ENCODE assay signal across 10 cellular contexts in genomic region chr1:83857108-83857507, GRCh38.
DNase-seq lines count a peak whose midpoint lies in the region; ATAC-seq, FAIRE-seq and TF ChIP-seq lines count a peak whose summit lies in the region.
"Had no signal": no experiment of that assay in that cellular context is flagged by ENCODE, and none has a peak within 500 bp of the region (broad histone marks: within the 10 kb centered on the region; RNA-seq: fewer than 3 reads in every experiment).

No MANE protein-coding gene starts in this region.

- H3K4me2 ChIP-seq in K562 (ENCODE audit: insufficient read depth, low read length) = no peak overlapping the region
- no peak overlapping the region for H3K4me2 ChIP-seq in neural cell (ENCODE audit: low read length)

- TF ChIP-seq CTCF in K562 (IDR thresholded peaks at IDR 0.05 in 2 of 3, conservative IDR thresholded peaks at IDR 0.05 in 1 of 3; ENCODE audit: insufficient read depth in 2 of 3, low read depth in 1 of 3, low read length in 3 of 3) = no peak
- TF ChIP-seq CTCF in neural cell (IDR thresholded peaks at IDR 0.05; ENCODE audit: poor library complexity, severe bottlenecking) = peak; percentile 84

- no peaks in the 10 kb centered on the region for H3K79me2 ChIP-seq in K562 (ENCODE audit: control insufficient read depth, insufficient read depth, low read length)
- no peaks in the 10 kb centered on the region for H3K79me2 ChIP-seq in neural cell (replicated peaks; ENCODE audit: insufficient read depth, low read length)

- H3K9me1 ChIP-seq in K562 (ENCODE audit: control insufficient read depth, insufficient read depth, low read length) = no peaks in the 10 kb centered on the region

- no peak overlapping the region for H3K4me3 ChIP-seq in K562
- H3K4me3 ChIP-seq in neural cell (ENCODE audit: low read length) = no peak overlapping the region
- H3K4me3 ChIP-seq: HAP-1 had no signal

- H3K9me3 ChIP-seq in K562 (replicated peaks; ENCODE audit: control insufficient read depth, insufficient read depth, low read depth, low read length) (no peaks in the 10 kb centered on the region), neural cell (ENCODE audit: low read length) (no peaks in the 10 kb centered on the region)
- H3K9me3 ChIP-seq: HAP-1 had no signal

- FAIRE-seq in K562 (lab: Jason Lieb, UNC) = no peak

- H3K27ac ChIP-seq in K562 (ENCODE audit: extremely low read depth, low read depth, low read length) (no peak overlapping the region), neural cell (ENCODE audit: low read length) (no peak overlapping the region)

- no peak for ATAC-seq in K562
- no peak for ATAC-seq in HG03571 (IDR thresholded peaks at IDR 0.05; ENCODE audit: unreplicated experiment)

- DNase-seq in EH (ENCODE audit: low read depth) = peak; percentile 36
- peak; percentile 58 for DNase-seq in NAMALWA (ENCODE audit: low spot score)
- DNase-seq in K562 (ENCODE audit: extremely low read depth in 1 of 4, low spot score in 3 of 4) = no peak
- no peak for DNase-seq in NCI-H2029 treated with DMSO at 0.1 percent for 48 hours (lab: John Stamatoyannopoulos, UW)
- DNase-seq in NCI-H1930 (lab: John Stamatoyannopoulos, UW) = no peak
- DNase-seq in OCI-M2 (lab: John Stamatoyannopoulos, UW; ENCODE audit: unreplicated experiment) = no peak
- DNase-seq: islet precursor cell had no signal

- no peaks in the 10 kb centered on the region for H3K9me2 ChIP-seq in neural cell (ENCODE audit: insufficient read depth, low read length)

- WGBS in K562 (ENCODE audit: insufficient coverage, low coverage, missing lambda C conversion rate) = 0% methylated on average over 1 of the region's 1 CpG

- TF ChIP-seq POLR2A in K562 (conservative IDR thresholded peaks at IDR 0.05) = no peak

- BruUV-seq in K562 (replicated peaks; lab: Mats Ljungman, UMichigan) = no TSS peak

- H3K36me3 ChIP-seq in K562 (ENCODE audit: control insufficient read depth, insufficient read depth, low read length) (no peaks in the 10 kb centered on the region), neural cell (ENCODE audit: insufficient read depth, low read length) (no peaks in the 10 kb centered on the region)
- H3K36me3 ChIP-seq: HAP-1 had no signal

- TF ChIP-seq RAD21 in K562 (CRISPR knock-in tag; conservative IDR thresholded peaks at IDR 0.05 in 1 of 2, IDR thresholded peaks at IDR 0.05 in 1 of 2) = peak; percentile 25 to 39; a peak in 2 of 4 replicates
- peak; percentile 91 for TF ChIP-seq RAD21 in neural cell (conservative IDR thresholded peaks at IDR 0.05)

- TF ChIP-seq EP300 in K562 (IDR thresholded peaks at IDR 0.05; ENCODE audit: low read length) (no peak), neural cell (conservative IDR thresholded peaks at IDR 0.05; ENCODE audit: poor library complexity, severe bottlenecking) (no peak)

- in situ Hi-C loops in K562 (cut with MboI) = no loop called here

- intact Hi-C loops in K562 (cut with micrococcal nuclease) = no loop called here

- POLR2A ChIA-PET in K562 (lab: Yijun Ruan, JAX) = no interaction called here

- H3K27me3 ChIP-seq in K562 (ENCODE audit: control insufficient read depth in 2 of 2, insufficient read depth in 2 of 2, low read length in 2 of 2) (no peaks in the 10 kb centered on the region), neural cell (ENCODE audit: insufficient read depth, low read depth, low read length) (no peaks in the 10 kb centered on the region)

- CTCF ChIA-PET in K562 (lab: Yijun Ruan, JAX; ENCODE audit: low intra/inter-chr PET ratio) = no interaction called here

- H3K9ac ChIP-seq in K562 (ENCODE audit: insufficient read depth in 1 of 2, low read depth in 2 of 2, low read length in 2 of 2) = no peak overlapping the region
- H3K9ac ChIP-seq in neural cell (ENCODE audit: low read length) = no peak overlapping the region

- no peaks in the 10 kb centered on the region for H4K20me1 ChIP-seq in K562 (replicated peaks; ENCODE audit: control insufficient read depth, insufficient read depth, low read length)
- H4K20me1 ChIP-seq in neural cell (ENCODE audit: insufficient read depth) = no peaks in the 10 kb centered on the region

- H2AFZ ChIP-seq in K562 (ENCODE audit: low read depth, low read length) (no peak overlapping the region), neural cell (ENCODE audit: low read depth, low read length) (no peak overlapping the region)

- H3K4me1 ChIP-seq in K562 (replicated peaks in 1 of 2; ENCODE audit: control insufficient read depth in 2 of 2, insufficient read depth in 2 of 2, low read length in 2 of 2) = peaks cover 0 to 9% of the 10 kb centered on the region in 2 experiments; a peak in 1 of 5 replicates
- H3K4me1 ChIP-seq: HAP-1 had no signal

- H3F3A ChIP-seq in neural cell (ENCODE audit: insufficient read depth, low read length, poor library complexity, severe bottlenecking) = no peaks in the 10 kb centered on the region

TF ChIP-seq in K562, 482 proteins besides CTCF, POLR2A, EP300 and RAD21 (continues in another document):
- TF ChIP-seq ZNF696 (CRISPR knock-in tag; conservative IDR thresholded peaks at IDR 0.05) (no peak), MTA3 (IDR thresholded peaks at IDR 0.05; ENCODE audit: borderline replicate concordance) (no peak), SIN3B (IDR thresholded peaks at IDR 0.05; ENCODE audit: low read depth) (no peak), ID3 (CRISPR knock-in tag; IDR thresholded peaks at IDR 0.05) (no peak), ID3 (tag; IDR thresholded peaks at IDR 0.05) (no peak), CXXC5 (CRISPR knock-in tag; IDR thresholded peaks at IDR 0.05) (no peak), ZNF324 (CRISPR knock-in tag; IDR thresholded peaks at IDR 0.05) (no peak), CHD2 (IDR thresholded peaks at IDR 0.05; ENCODE audit: low read depth, low read length) (no peak), GABPA (tag; conservative IDR thresholded peaks at IDR 0.05; ENCODE audit: low read depth) (no peak), HNRNPLL (IDR thresholded peaks at IDR 0.05; ENCODE audit: low read depth, low read length, poor library complexity, severe bottlenecking) (no peak), FOXA1 (IDR thresholded peaks at IDR 0.05; ENCODE audit: borderline replicate concordance) (no peak), ATF7 (IDR thresholded peaks at IDR 0.05) (no peak), CBX5 (IDR thresholded peaks at IDR 0.05; ENCODE audit: borderline replicate concordance, low read depth) (no peak), CHD4 (IDR thresholded peaks at IDR 0.05; ENCODE audit: insufficient read depth, insufficient replicate concordance, low read depth, low read length, poor library complexity, severe bottlenecking) (no peak), BRCA1 (IDR thresholded peaks at IDR 0.05) (no peak), BRCA1 (CRISPR knock-in tag; IDR thresholded peaks at IDR 0.05) (no peak), RFX5 (IDR thresholded peaks at IDR 0.05; ENCODE audit: low read depth, low read length) (no peak)

TF ChIP-seq in neural cell, 6 proteins besides CTCF, POLR2A, EP300 and RAD21:
- peak; percentile 88 for TF ChIP-seq SMC3 (conservative IDR thresholded peaks at IDR 0.05; ENCODE audit: poor library complexity)
- no peak for TF ChIP-seq TAF1 (IDR thresholded peaks at IDR 0.05; ENCODE audit: low read depth)
- TF ChIP-seq REST (IDR thresholded peaks at IDR 0.05; ENCODE audit: borderline replicate concordance) = no peak
- no peak for TF ChIP-seq POLR2AphosphoS5 (IDR thresholded peaks at IDR 0.05)

Comparison
In these comparisons a context has a peak if more than half of its experiments do, and no peak if none do; other contexts are left out.
1. DNase-seq: peak in EH (single experiment) and NAMALWA (single experiment); none in K562 (0 of 4), NCI-H2029 treated with DMSO at 0.1 percent for 48 hours (single experiment), NCI-H1930 (0 of 2) and OCI-M2 (single experiment).